Comparison of ENCODE assay signal across 8 cellular contexts in the genomic region with DNA sequence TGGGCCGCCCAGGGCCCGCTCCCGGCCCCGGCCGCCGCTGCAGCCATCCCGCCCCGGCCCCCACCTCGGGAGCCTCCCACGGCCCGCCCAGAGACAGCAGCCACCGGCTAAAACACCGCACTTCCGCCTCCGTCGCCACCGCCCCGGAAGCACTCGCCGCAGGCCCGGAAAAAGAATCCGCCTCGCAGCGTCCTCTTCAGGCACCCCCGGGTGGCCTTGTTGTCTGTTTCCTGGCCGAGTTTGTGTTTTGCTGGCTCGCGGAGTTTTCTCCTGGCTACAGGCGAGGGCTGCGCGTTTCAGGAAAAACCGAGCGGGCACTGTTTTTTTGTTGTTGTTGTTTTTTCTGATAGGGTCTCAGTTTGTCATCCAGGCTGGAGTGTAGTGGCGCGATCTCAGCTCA. TPM values are rescaled to one million over a fixed set of nuclear protein-coding genes. Genes with fewer than 3 reads are reported as not detected.
A peak's percentile ranks its signal among the peaks of the same experiment; 100 is the strongest.
DNase-seq lines count a peak whose midpoint lies in the region; ATAC-seq and TF ChIP-seq lines count a peak whose summit lies in the region.
"Not testable (repeated sequence)": the region's sequence is repeated elsewhere in the genome, so short reads cannot be mapped to it uniquely, and the experiment has no call there.

CCZ1B (minus strand) TSS at position 125 of the 400 bp plus-strand sequence; CDS start at position 47, 78 bp downstream.

- peak within 1 kb of the TSS; percentile 93 for H3K4me3 Mint-ChIP-seq in activated naive CD8-positive, alpha-beta T cell treated with anti-CD3 and anti-CD28 coated beads, Interleukin-2, amount 50 U/mL, for 24 hours

- H3K36me3 Mint-ChIP-seq in activated naive CD8-positive, alpha-beta T cell treated with anti-CD3 and anti-CD28 coated beads, Interleukin-2, amount 50 U/mL, for 24 hours (ENCODE audit: low read depth) = not testable (repeated sequence)

- peaks cover 0 to 10% (median 5%) of the 10 kb centered on the region in 7 donors for H3K27me3 ChIP-seq in heart right ventricle
- not testable (repeated sequence) for H3K27me3 ChIP-seq in prostate gland (replicated peaks; ENCODE audit: insufficient read depth); transverse colon

- peak; percentile 31 for TF ChIP-seq CTCF in GM13976 (IDR thresholded peaks at IDR 0.05; ENCODE audit: borderline replicate concordance, control extremely low read depth, extremely low read depth, insufficient read depth, missing control alignments)
- peak in 5 of 9 donors; percentile 12 to 51 (median 36) for TF ChIP-seq CTCF in heart right ventricle (IDR thresholded peaks at IDR 0.05)
- not testable (repeated sequence) for TF ChIP-seq CTCF in prostate gland (IDR thresholded peaks at IDR 0.05)
- peak in 2 of 5 experiments; percentile 14 for TF ChIP-seq CTCF in transverse colon (IDR thresholded peaks at IDR 0.05)

- in situ Hi-C loops in GM13976 (cut with MboI; ENCODE audit: low sequenced_read_pairs, unreplicated experiment); transverse colon (cut with MboI; ENCODE audit: low pct_ligation_motif_present in 1 of 4, low pct_unique_long_range_greater_than_20kb in 1 of 4, low sequenced_read_pairs in 3 of 4): not testable (repeated sequence)

- DNase-seq in GM13976 (ENCODE audit: low spot score) = not testable (repeated sequence)
- DNase-seq in NCI-H1436 treated with DMSO at 0.1 percent for 48 hours (lab: John Stamatoyannopoulos, UW) = peak; percentile 6
- DNase-seq in T-helper 1 cell = peak; percentile 62 to 85 (median 73)
- DNase-seq in activated naive CD8-positive, alpha-beta T cell treated with anti-CD3 and anti-CD28 coated beads, Interleukin-2, amount 50 U/mL, for 24 hours = peak; percentile 93
- DNase-seq in heart right ventricle = peak; percentile 87 to 89
- peak; percentile 44 for DNase-seq in prostate gland (ENCODE audit: low spot score)
- DNase-seq in transverse colon = peak; percentile 87

- H3K9me3 Mint-ChIP-seq in activated naive CD8-positive, alpha-beta T cell treated with anti-CD3 and anti-CD28 coated beads, Interleukin-2, amount 50 U/mL, for 24 hours = not testable (repeated sequence)

- not testable (repeated sequence) for H3K9me3 ChIP-seq in heart right ventricle, prostate gland, transverse colon

- ATAC-seq in HG02840 (IDR thresholded peaks at IDR 0.05; ENCODE audit: low FRiP score, unreplicated experiment) (peak; percentile 92), heart right ventricle (peak; percentile 96 to 99 (median 98))
- ATAC-seq in activated naive CD8-positive, alpha-beta T cell treated with anti-CD3 and anti-CD28 coated beads, Interleukin-2, amount 50 U/mL, for 24 hours = peak; percentile 99

- 1 to 4% methylated on average over 23 to 26 of the region's 35 CpGs for WGBS in heart right ventricle, 2 donors
- WGBS in prostate gland = under 1% methylated on average over 18 of the region's 35 CpGs
- WGBS in transverse colon (ENCODE audit: low coverage in 1 of 2), 2 donors = 4% methylated on average over 23 of the region's 35 CpGs; no CpG with 5 or more reads in 1 of the 2 donors

- peaks cover 10% of the 10 kb centered on the region for H3K4me1 Mint-ChIP-seq in activated naive CD8-positive, alpha-beta T cell treated with anti-CD3 and anti-CD28 coated beads, Interleukin-2, amount 50 U/mL, for 24 hours

- H3K4me3 ChIP-seq in heart right ventricle (peak within 1 kb of the TSS; percentile 46 to 71 (median 61)), prostate gland (peak within 1 kb of the TSS; percentile 55 to 57), transverse colon (peak within 1 kb of the TSS; percentile 6 to 80 (median 58))

- TF ChIP-seq POLR2A in prostate gland (IDR thresholded peaks at IDR 0.05) = not testable (repeated sequence)
- TF ChIP-seq POLR2A in transverse colon (IDR thresholded peaks at IDR 0.05) = peak; percentile 22

- intact Hi-C loops in heart right ventricle (cut with DNase I); prostate gland (cut with DNase I); transverse colon (cut with DNase I; ENCODE audit: low total_unique reads): not testable (repeated sequence)

- H3K27ac Mint-ChIP-seq in activated naive CD8-positive, alpha-beta T cell treated with anti-CD3 and anti-CD28 coated beads, Interleukin-2, amount 50 U/mL, for 24 hours = peak within 1 kb of the TSS; percentile 95

- H3K36me3 ChIP-seq in heart right ventricle = peaks cover 0 to 25% (median 4%) of the 10 kb centered on the region in 9 donors
- not testable (repeated sequence) for H3K36me3 ChIP-seq in prostate gland, transverse colon

- H3K27me3 Mint-ChIP-seq in activated naive CD8-positive, alpha-beta T cell treated with anti-CD3 and anti-CD28 coated beads, Interleukin-2, amount 50 U/mL, for 24 hours = not testable (repeated sequence)

- H3K4me1 ChIP-seq in heart right ventricle; prostate gland (replicated peaks); transverse colon: not testable (repeated sequence)

- not testable (repeated sequence) for TF ChIP-seq EP300 in transverse colon (IDR thresholded peaks at IDR 0.05; ENCODE audit: low read depth)

- H3K27ac ChIP-seq in heart right ventricle = peak within 1 kb of the TSS in 9 of 10 donors; percentile 45 to 87 (median 56)
- H3K27ac ChIP-seq in prostate gland = peak within 1 kb of the TSS; percentile 55 to 63
- H3K27ac ChIP-seq in transverse colon = peak within 1 kb of the TSS; percentile 52 to 87 (median 80)

RNA-seq across cellular contexts. Expression of gene CCZ1B, which starts in this region (rescaled TPM):
- 10 to 100 TPM; 13.1 to 33.4 (median 23.7) TPM for total RNA-seq in heart right ventricle
- 10 to 100 TPM; 18.4 to 36.9 TPM for polyA plus RNA-seq in heart right ventricle
- 10 to 100 TPM; 22.7 to 38.1 TPM for total RNA-seq in prostate gland
- 10 to 100 TPM; 37.4 to 58.6 (median 52.1) TPM for total RNA-seq in transverse colon
